10 cellular contexts compared by ENCODE assay signal in the genomic region with DNA sequence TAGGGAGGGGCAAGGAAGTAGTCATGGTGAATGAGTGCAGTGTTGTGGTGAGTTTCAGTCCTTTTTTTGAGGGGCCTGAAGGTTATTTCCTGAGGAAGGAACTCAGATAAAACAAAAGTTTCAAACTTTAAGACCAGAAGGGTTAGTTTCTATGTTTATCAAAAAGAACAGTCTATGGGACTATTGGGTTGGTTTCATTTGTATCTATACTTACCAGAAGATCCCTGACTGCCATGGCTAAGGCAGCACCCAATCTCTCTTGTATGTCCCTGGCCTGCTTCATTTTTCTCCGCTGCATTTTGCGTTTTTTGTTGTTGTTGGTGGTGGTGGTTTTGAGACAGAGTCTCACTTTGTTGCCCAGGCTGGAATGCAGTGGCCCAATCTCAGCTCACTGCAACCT. TPM values are rescaled to one million over a fixed set of nuclear protein-coding genes. Genes with fewer than 3 reads are reported as not detected.
"Had no signal": no experiment of that assay in that cellular context is flagged by ENCODE, and none has a peak within 500 bp of the region (broad histone marks: within the 10 kb centered on the region; RNA-seq: fewer than 3 reads in every experiment).

No MANE protein-coding gene starts in this region.

- H3K27ac ChIP-seq: GM23248 had no signal

- ATAC-seq: K562 had no signal

- DNase-seq: GM23248, H9, HCEC 1CT, IMR-90, KG1 had no signal

- H3K4me3 ChIP-seq: GM23248, K562 had no signal

- H2AFZ ChIP-seq: GM23248 had no signal

- H3K9ac ChIP-seq: GM23248 had no signal

- FAIRE-seq: H1, H54, HTR-8/SVneo, K562 had no signal

RNA-seq across cellular contexts. Expression of gene GAD2, which starts 19.3 kb away (rescaled TPM):
- total RNA-seq: GM23248, HT-29, IMR-90, K562 had no signal
- polyA plus RNA-seq: GM23248, IMR-90, K562 had no signal
